Comparison of ENCODE assay signal across 8 cellular contexts in the genomic region with DNA sequence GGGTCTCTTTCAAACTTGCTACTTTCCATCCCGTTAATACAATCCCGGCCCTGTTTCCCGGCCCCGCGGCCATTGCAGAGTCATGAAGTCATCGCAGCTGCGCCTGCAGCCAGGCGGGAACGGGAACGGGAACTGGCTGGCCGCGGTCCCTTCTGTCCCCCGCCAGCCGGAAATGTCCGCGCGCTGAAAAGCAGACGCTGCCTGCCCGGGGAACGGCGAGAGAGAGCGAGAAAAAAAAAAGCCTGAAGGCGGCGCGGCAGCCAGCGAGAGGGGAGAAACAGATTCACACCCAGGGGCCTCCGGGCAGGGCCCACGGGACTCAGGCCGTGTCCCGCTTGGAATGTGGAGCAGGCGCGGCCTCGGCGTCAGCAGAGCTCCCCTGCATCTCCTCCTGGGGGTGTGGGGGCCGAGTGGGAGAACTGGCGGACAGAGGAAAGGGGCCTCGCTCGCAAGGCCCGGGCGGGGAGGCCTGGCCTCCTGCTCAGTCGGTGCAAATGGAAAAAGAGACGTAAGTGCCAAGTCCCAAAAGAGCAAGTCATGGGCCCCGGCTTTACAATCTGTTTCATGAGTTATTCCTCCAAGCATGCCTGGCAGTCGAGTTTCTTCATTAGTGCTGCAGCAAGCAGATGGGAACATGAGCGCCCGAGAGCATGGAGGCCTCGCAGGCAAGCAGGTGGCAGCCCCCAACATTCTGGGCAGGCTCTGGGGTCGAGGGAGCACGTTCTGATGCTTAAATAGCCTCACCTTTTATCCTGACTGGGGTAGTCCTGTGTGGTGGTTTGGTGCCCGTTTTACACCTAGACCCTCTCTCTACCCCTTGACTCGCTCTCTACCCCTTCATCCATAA.
DNase-seq lines count a peak whose midpoint lies in the region; ATAC-seq and TF ChIP-seq lines count a peak whose summit lies in the region.

No MANE protein-coding gene starts in this region.

- no peak for TF ChIP-seq CTCF in epithelial cell of proximal tubule (conservative IDR thresholded peaks at IDR 0.05; ENCODE audit: low read depth, low read length)
- TF ChIP-seq CTCF in thoracic aorta (IDR thresholded peaks at IDR 0.05), result peak; percentile 25

- H3K27me3 ChIP-seq in thoracic aorta (replicated peaks; ENCODE audit: insufficient read depth), result no peaks in the 10 kb centered on the region

- H3K27ac ChIP-seq in thoracic aorta, result peak overlapping the region; percentile 95 to 97

- H3K9me3 ChIP-seq in thoracic aorta, result no peaks in the 10 kb centered on the region

- H3K36me3 ChIP-seq in thoracic aorta, result no peaks in the 10 kb centered on the region

- ATAC-seq in thoracic aorta (ENCODE audit: insufficient number of reproducible peaks, low FRiP score, low read depth), result peak; percentile 92

- H3K4me1 ChIP-seq in thoracic aorta (ENCODE audit: control insufficient read depth in 1 of 2, low read depth in 2 of 2), result peaks cover 13 to 23% of the 10 kb centered on the region in 2 donors

- DNase-seq in GM04503 (ENCODE audit: low read depth) (peak; percentile 31), RPMI8226 (peak; percentile 14), epithelial cell of proximal tubule (ENCODE audit: low read depth) (no peak), medulla oblongata (ENCODE audit: extremely low spot score) (peak; percentile 84), thoracic aorta (ENCODE audit: low spot score) (peak; percentile 74), Kasumi-1 (lab: John Stamatoyannopoulos, UW) (no peak), GDM1 (lab: John Stamatoyannopoulos, UW) (no peak)
- no peak for DNase-seq in activated CD4-positive, alpha-beta T cell treated with anti-CD3 and anti-CD28 coated beads, Interleukin-2, amount 50 U/mL, for 48 hours

- H3K4me3 ChIP-seq in epithelial cell of proximal tubule (ENCODE audit: low read depth, low read length), result peak overlapping the region; percentile 50
- peak overlapping the region; percentile 54 for H3K4me3 ChIP-seq in thoracic aorta

Comparison
In these comparisons a context has a peak if more than half of its experiments do, and no peak if none do; other contexts are left out.
1. DNase-seq: peak in GM04503 (single experiment), RPMI8226 (single experiment), medulla oblongata (single experiment) and thoracic aorta (single experiment); none in epithelial cell of proximal tubule (single experiment), Kasumi-1 (0 of 2), activated CD4-positive, alpha-beta T cell treated with anti-CD3 and anti-CD28 coated beads, Interleukin-2, amount 50 U/mL, for 48 hours (0 of 2) and GDM1 (single experiment).